Comparison of ENCODE assay signal across 14 cellular contexts in genomic region chrX:111006119-111006518, GRCh38.
"Had no signal": no experiment of that assay in that cellular context is flagged by ENCODE, and none has a peak within 500 bp of the region (broad histone marks: within the 10 kb centered on the region; RNA-seq: fewer than 3 reads in every experiment).

No MANE protein-coding gene starts in this region.

- H3K4me3 ChIP-seq: dorsolateral prefrontal cortex, lower lobe of right lung, psoas muscle, right lobe of liver had no signal

- ATAC-seq: esophagus mucosa, foreskin keratinocyte, left cardiac atrium, lower lobe of right lung, psoas muscle, right lobe of liver, T-cell had no signal

- DNase-seq: activated CD4-positive, alpha-beta T cell treated with anti-CD3 and anti-CD28 coated beads for 1 hour; activated CD4-positive, alpha-beta T cell treated with anti-CD3 and anti-CD28 coated beads, Interleukin-2, amount 50 U/mL, for 4 hours; activated naive CD4-positive, alpha-beta T cell treated with anti-CD3 and anti-CD28 coated beads, Interleukin-2, amount 10 ng/mL, durations not matched to agents 7 days and 5 days; activated T-cell treated with anti-CD3 and anti-CD28 coated beads, Interleukin-2, amount 50 U/mL, for 24 hours; dorsolateral prefrontal cortex; foreskin keratinocyte; left cardiac atrium; lower lobe of right lung; midbrain; psoas muscle; right lobe of liver; T-cell; T-helper 9 cell had no signal
